ENCODE assay signal across 19 cellular contexts in genomic region chr1:203143671-203144070, GRCh38. TPM values are rescaled to one million over a fixed set of nuclear protein-coding genes. Genes with fewer than 3 reads are reported as not detected.
A peak's percentile ranks its signal among the peaks of the same experiment; 100 is the strongest.
DNase-seq lines count a peak whose midpoint lies in the region; ATAC-seq and TF ChIP-seq lines count a peak whose summit lies in the region.
"Had no signal": no experiment of that assay in that cellular context is flagged by ENCODE, and none has a peak within 500 bp of the region (broad histone marks: within the 10 kb centered on the region; RNA-seq: fewer than 3 reads in every experiment).

No MANE protein-coding gene starts in this region.

- H3K79me1 ChIP-seq in H9 (ENCODE audit: insufficient read depth, low read depth, low read length, poor library complexity, severe bottlenecking), result no peaks in the 10 kb centered on the region

- no peaks in the 10 kb centered on the region for H3K36me3 ChIP-seq in stomach
- H3K36me3 ChIP-seq: Peyer's patch had no signal

- no peak overlapping the region for H4K5ac ChIP-seq in H9 (ENCODE audit: insufficient read length, low read depth, low read length)

- H3K9ac ChIP-seq in H9 (ENCODE audit: extremely low read depth, insufficient read length, low read length), result no peak overlapping the region
- H3K9ac ChIP-seq: GM23248 had no signal

- DNase-seq in H9 (no peak), cerebellar cortex (ENCODE audit: low spot score) (peak; percentile 52), right cardiac atrium (peak; percentile 38 to 73 (median 68)), progenitor cell of endocrine pancreas (ENCODE audit: low spot score, unreplicated experiment) (no peak), stomach (no peak), NCI-H446 (lab: John Stamatoyannopoulos, UW) (no peak)
- DNase-seq in activated effector memory CD4-positive, alpha-beta T cell treated with Interleukin-2 at 50 U/mL for 16 hours, result no peak
- DNase-seq: AML-193; CD4-positive, alpha-beta T cell; DMS79; GM23248; KBM-7; NCI-H1092; NCI-H1694; NCI-H2171; NCI-H510A treated with DMSO at 0.1 percent for 48 hours; Peyer's patch; SHP77 treated with DMSO at 0.1 percent for 48 hours had no signal

- no peak overlapping the region for H3K18ac ChIP-seq in H9 (ENCODE audit: insufficient read length, low read depth, low read length)

- H3K79me2 ChIP-seq in H9 (ENCODE audit: insufficient read depth, low read length), result no peaks in the 10 kb centered on the region

- peaks cover 0 to 9% (median 2%) of the 10 kb centered on the region in 3 experiments; a peak in 3 of 7 replicates for H3K36me3 Mint-ChIP-seq in H9 (ENCODE audit: insufficient read depth in 1 of 3, low read depth in 3 of 3)
- H3K36me3 Mint-ChIP-seq in progenitor cell of endocrine pancreas (ENCODE audit: insufficient read depth), result no peaks in the 10 kb centered on the region

- H2AFZ ChIP-seq in H9 (ENCODE audit: low read length), result no peak overlapping the region
- H2AFZ ChIP-seq: GM23248 had no signal

- H4K20me1 ChIP-seq in H9 (ENCODE audit: control insufficient read depth, insufficient read depth, insufficient read length), result no peaks in the 10 kb centered on the region

- intact Hi-C loops in right cardiac atrium (cut with DNase I) (no loop called here), stomach (cut with DNase I; ENCODE audit: low total_unique reads) (no loop called here)

- H2BK12ac ChIP-seq in H9 (ENCODE audit: insufficient read length, low read depth, low read length), result no peak overlapping the region

- no peak overlapping the region for H3K23ac ChIP-seq in H9 (ENCODE audit: insufficient read length, low read depth, low read length)

- H3K4me1 Mint-ChIP-seq in H9 (peaks cover 44 to 53% of the 10 kb centered on the region in 2 experiments), progenitor cell of endocrine pancreas (ENCODE audit: low read depth) (peaks cover 3% of the 10 kb centered on the region)

- no peak for TF ChIP-seq POLR2A in stomach (IDR thresholded peaks at IDR 0.05)

- H2BK15ac ChIP-seq in H9 (ENCODE audit: low read depth, low read length), result no peak overlapping the region

- no peak overlapping the region for H3T11ph ChIP-seq in H9 (ENCODE audit: low read length)

- H4K91ac ChIP-seq in H9 (ENCODE audit: insufficient read length, low read depth, low read length), result no peak overlapping the region

- no peak overlapping the region for H3K4ac ChIP-seq in H9 (ENCODE audit: low read depth, low read length)

- TF ChIP-seq CTCF in H9 (conservative IDR thresholded peaks at IDR 0.05) (no peak), progenitor cell of endocrine pancreas (IDR thresholded peaks at IDR 0.05; ENCODE audit: unreplicated experiment) (no peak), stomach (IDR thresholded peaks at IDR 0.05) (no peak)

- H3K9me3 Mint-ChIP-seq in H9, result peaks cover 4 to 8% of the 10 kb centered on the region in 2 experiments; a peak in 3 of 5 replicates
- H3K9me3 Mint-ChIP-seq in progenitor cell of endocrine pancreas (ENCODE audit: low read depth), result no peaks in the 10 kb centered on the region
- H3K9me3 Mint-ChIP-seq: CD4-positive, alpha-beta T cell had no signal

- H4K8ac ChIP-seq in H9 (replicated peaks; ENCODE audit: insufficient read length, low read depth, low read length), result no peak overlapping the region

- TF ChIP-seq EP300 in stomach (IDR thresholded peaks at IDR 0.05), result no peak

- H3K27ac ChIP-seq in H9 (ENCODE audit: insufficient read length, low read depth, low read length) (no peak overlapping the region), right cardiac atrium (ENCODE audit: low read length) (no peak overlapping the region), stomach (no peak overlapping the region)
- H3K27ac ChIP-seq: GM23248, HL-60, Peyer's patch had no signal

- no peak overlapping the region for H2BK5ac ChIP-seq in H9 (ENCODE audit: insufficient read length, low read length)

- no peak overlapping the region for H3K56ac ChIP-seq in H9 (ENCODE audit: insufficient read length, low read depth, low read length)

- no peaks in the 10 kb centered on the region for H3K9me3 ChIP-seq in H9 (ENCODE audit: control insufficient read depth, low read depth, low read length)
- H3K9me3 ChIP-seq in right cardiac atrium (ENCODE audit: control insufficient read depth, low read length), result no peaks in the 10 kb centered on the region
- H3K9me3 ChIP-seq in stomach, result no peaks in the 10 kb centered on the region
- H3K9me3 ChIP-seq: Peyer's patch had no signal

- no peak overlapping the region for H3K4me3 ChIP-seq in right cardiac atrium (ENCODE audit: low read length)
- no peak overlapping the region for H3K4me3 ChIP-seq in stomach
- H3K4me3 ChIP-seq: GM23248, Peyer's patch had no signal

- H3K27me3 ChIP-seq in H9 (ENCODE audit: insufficient read depth, low read length) (no peaks in the 10 kb centered on the region), right cardiac atrium (ENCODE audit: control insufficient read depth, insufficient read depth) (no peaks in the 10 kb centered on the region), stomach (no peaks in the 10 kb centered on the region)
- H3K27me3 ChIP-seq: Peyer's patch had no signal

- no peak overlapping the region for H2BK20ac ChIP-seq in H9 (ENCODE audit: low read depth, low read length, poor library complexity, severe bottlenecking)

- H3K23me2 ChIP-seq in H9 (ENCODE audit: insufficient read length, low read depth, low read length, poor library complexity, severe bottlenecking), result no peaks in the 10 kb centered on the region

- H3K27ac Mint-ChIP-seq in H9, result peak overlapping the region in 1 of 3 experiments; percentile 67; a peak in 2 of 7 replicates
- H3K27ac Mint-ChIP-seq in progenitor cell of endocrine pancreas, result peak overlapping the region; percentile 72
- H3K27ac Mint-ChIP-seq: CD4-positive, alpha-beta T cell had no signal

- H3K4me1 ChIP-seq in H9 (ENCODE audit: insufficient read depth, low read length), result peaks cover 18% of the 10 kb centered on the region; the same call in 1 of the 2 replicates
- H3K4me1 ChIP-seq in right cardiac atrium (ENCODE audit: control insufficient read depth, insufficient read depth, low read length), result peaks cover 11% of the 10 kb centered on the region
- no peaks in the 10 kb centered on the region for H3K4me1 ChIP-seq in stomach
- H3K4me1 ChIP-seq: Peyer's patch had no signal

- WGBS in H9 (ENCODE audit: extremely low coverage, insufficient read length, low lambda C conversion rate), result no CpG with 5 or more reads among the region's 11 CpGs
- WGBS in right cardiac atrium, result 46% methylated on average over 11 of the region's 11 CpGs
- 69 to 79% (median 75%) methylated on average over 11 of the region's 11 CpGs for WGBS in stomach, 5 donors

- ATAC-seq in right cardiac atrium, result peak; percentile 56 to 66

- H3K27me3 Mint-ChIP-seq in H9 (ENCODE audit: low read depth) (no peaks in the 10 kb centered on the region; the same call in 1 of the 2 replicates), progenitor cell of endocrine pancreas (peaks cover 5% of the 10 kb centered on the region)

- H2BK120ac ChIP-seq in H9 (ENCODE audit: low read depth, low read length, poor library complexity, severe bottlenecking), result no peak overlapping the region

- no peak overlapping the region for H2AK5ac ChIP-seq in H9 (ENCODE audit: insufficient read length, low read length)

- H3K4me2 ChIP-seq in H9 (ENCODE audit: insufficient read depth, insufficient read length, low read length), result no peak overlapping the region

- H3K4me3 Mint-ChIP-seq in H9 (no peak overlapping the region), progenitor cell of endocrine pancreas (ENCODE audit: low read depth) (no peak overlapping the region)
- H3K4me3 Mint-ChIP-seq: CD4-positive, alpha-beta T cell had no signal

- 0 out of 2 replicates have a peak overlapping the region, but pooled peaks have one; percentile 71 for H3K14ac ChIP-seq in H9 (ENCODE audit: insufficient read depth, low read length)

RNA-seq across cellular contexts. Expression of gene ADORA1, which starts 16.1 kb away (rescaled TPM):
- total RNA-seq in H9 (2021) (1.3 and 3.0 TPM in 2 replicates), right cardiac atrium (10 to 100 TPM; 14.8 to 26.3 (median 22.5) TPM), progenitor cell of endocrine pancreas (0.14 and 0.16 TPM in 2 replicates), stomach (1 to 10 TPM in 2 of 5 donors, under 1 TPM in 1, not detected in 2; 0.18 to 3.1 (median 1.2) TPM)
- polyA plus RNA-seq in right cardiac atrium (32.9 TPM), stomach (1 to 10 TPM in 2 of 3 donors, under 1 TPM in 1; 0.30 to 4.2 (median 3.7) TPM)
- total RNA-seq: CD4-positive, alpha-beta T cell had no signal

RNA-seq across cellular contexts. Expression of gene MYBPH, which starts 32.0 kb away (rescaled TPM):
- not detected in 2 replicates for total RNA-seq in H9 (2021)
- total RNA-seq in right cardiac atrium, result not detected
- 0.07 TPM for polyA plus RNA-seq in right cardiac atrium
- total RNA-seq in progenitor cell of endocrine pancreas, result not detected in 2 replicates
- not detected for total RNA-seq in stomach
- polyA plus RNA-seq in stomach, result under 1 TPM in 2 of 3 donors, not detected in 1; 0.05 to 0.19 TPM
- total RNA-seq: CD4-positive, alpha-beta T cell; Peyer's patch had no signal

RNA-seq across cellular contexts. Expression of gene CHI3L1, which starts 42.8 kb away (rescaled TPM):
- not detected in 2 replicates for total RNA-seq in H9 (2021)
- total RNA-seq in right cardiac atrium, result 1 to 10 TPM in 3 of 4 donors, not detected in 1; 1.1 to 2.0 (median 1.3) TPM
- 4.9 TPM for polyA plus RNA-seq in right cardiac atrium
- not detected in 2 replicates for total RNA-seq in progenitor cell of endocrine pancreas
- 1 to 10 TPM in 2 of 5 donors, not detected in 3; 1.1 to 3.9 TPM for total RNA-seq in stomach
- 10 to 100 TPM in 1 of 3 donors, 1 to 10 TPM in 2; 2.0 to 28.1 (median 6.0) TPM for polyA plus RNA-seq in stomach
- total RNA-seq: CD4-positive, alpha-beta T cell had no signal

RNA-seq across cellular contexts. Expression of gene MYOG, which starts 57.9 kb away (rescaled TPM):
- total RNA-seq in H9 (2021), result not detected in 2 replicates
- total RNA-seq in right cardiac atrium, result not detected
- not detected for polyA plus RNA-seq in right cardiac atrium
- total RNA-seq in progenitor cell of endocrine pancreas, result not detected in 2 replicates
- total RNA-seq in stomach, result not detected
- not detected for polyA plus RNA-seq in stomach
- total RNA-seq: CD4-positive, alpha-beta T cell; GM23248; Peyer's patch had no signal
- polyA plus RNA-seq: GM23248 had no signal

Comparison
In these comparisons a context has a peak if more than half of its experiments do, and no peak if none do; other contexts are left out.
1. DNase-seq: peak in cerebellar cortex (single experiment) and right cardiac atrium (3 of 3); none in H9 (single experiment), progenitor cell of endocrine pancreas (single experiment), stomach (single experiment), NCI-H446 (0 of 2) and activated effector memory CD4-positive, alpha-beta T cell treated with Interleukin-2 at 50 U/mL for 16 hours (single experiment).